13 cellular contexts compared by ENCODE assay signal in genomic region chr7:113100091-113100723, GRCh38. TPM values are rescaled to one million over a fixed set of nuclear protein-coding genes. Genes with fewer than 3 reads are reported as not detected.
DNase-seq lines count a peak whose midpoint lies in the region; ATAC-seq, FAIRE-seq and TF ChIP-seq lines count a peak whose summit lies in the region.
"Had no signal": no experiment of that assay in that cellular context is flagged by ENCODE, and none has a peak within 500 bp of the region (broad histone marks: within the 10 kb centered on the region; RNA-seq: fewer than 3 reads in every experiment).

No MANE protein-coding gene starts in this region.

- intact Hi-C loops in A673 (cut with micrococcal nuclease; ENCODE audit: unreplicated experiment) = no loop called here
- intact Hi-C loops in kidney (cut with DNase I) = no loop called here

- peaks cover 9% of the 10 kb centered on the region for H3K27me3 ChIP-seq in A673 (replicated peaks; ENCODE audit: insufficient read depth, low read depth, low read length, poor library complexity)
- H3K27me3 ChIP-seq: BLaER1 treated with 17β-estradiol and CSF1 and Interleukin-3, amounts not matched to agents 10 nM and 100 nM had no signal

- POLR2A ChIA-PET in A673 (lab: Charles Lee; ENCODE audit: low non-redundant PET) = no interaction called here

- H3K9me3 ChIP-seq in A673 (ENCODE audit: low read depth, low read length, poor library complexity, severe bottlenecking) (no peaks in the 10 kb centered on the region), kidney (ENCODE audit: control insufficient read depth in 1 of 2, low read length in 2 of 2) (no peaks in the 10 kb centered on the region)

- H3K9ac ChIP-seq in kidney (ENCODE audit: low read length in 2 of 2) = peak overlapping the region in 1 of 2 donors; percentile 28
- H3K9ac ChIP-seq: BLaER1 treated with 17β-estradiol and CSF1 and Interleukin-3, amounts not matched to agents 10 nM and 100 nM had no signal

- no peak for ATAC-seq in GM18502 (IDR thresholded peaks at IDR 0.05; ENCODE audit: poor library complexity, unreplicated experiment)

- TF ChIP-seq CTCF in A673 (conservative IDR thresholded peaks at IDR 0.05; ENCODE audit: low read depth, low read length) = no peak
- TF ChIP-seq CTCF in kidney (IDR thresholded peaks at IDR 0.05; ENCODE audit: borderline replicate concordance, extremely low read depth, insufficient read depth) = no peak

- CTCF ChIA-PET in A673 (lab: Charles Lee) = no interaction called here

- peak; percentile 47 for FAIRE-seq in kidney (lab: Jason Lieb, UNC)
- FAIRE-seq: small intestine had no signal

- no peak overlapping the region for H3K27ac ChIP-seq in A673 (ENCODE audit: low read depth, low read length, poor library complexity, severe bottlenecking)
- H3K27ac ChIP-seq in kidney (ENCODE audit: low read depth in 2 of 2, low read length in 2 of 2) = no peak overlapping the region
- H3K27ac ChIP-seq: BLaER1 treated with 17β-estradiol and CSF1 and Interleukin-3, amounts not matched to agents 10 nM and 100 nM had no signal

- DNase-seq in A673 (ENCODE audit: low spot score) (peak; percentile 17), LHCN-M2 (ENCODE audit: low read depth) (peak; percentile 92), amniotic epithelial cell (ENCODE audit: low read depth) (peak; percentile 94), kidney (peak; percentile 78), cerebellar nuclear complex (lab: John Stamatoyannopoulos, UW) (no peak), NCI-H1436 treated with DMSO at 0.1 percent for 48 hours (lab: John Stamatoyannopoulos, UW) (no peak), T-helper 2 cell (no peak)
- DNase-seq: H7; NCI-H187; small intestine; stimulated activated naive CD4-positive, alpha-beta T cell had no signal

- H3K36me3 ChIP-seq in A673 (ENCODE audit: insufficient read depth, low read length, poor library complexity, severe bottlenecking) = no peaks in the 10 kb centered on the region
- no peaks in the 10 kb centered on the region for H3K36me3 ChIP-seq in kidney (ENCODE audit: control insufficient read depth in 1 of 2, insufficient read depth in 2 of 2, low read length in 2 of 2)
- H3K36me3 ChIP-seq: BLaER1 treated with 17β-estradiol and CSF1 and Interleukin-3, amounts not matched to agents 10 nM and 100 nM had no signal

- no TSS peak for BruUV-seq in A673 (replicated peaks; lab: Mats Ljungman, UMichigan)

- H3K4me3 ChIP-seq in A673 (ENCODE audit: low read depth, low read length, poor library complexity, severe bottlenecking) (no peak overlapping the region), kidney (ENCODE audit: low read length in 2 of 2) (peak overlapping the region; percentile 39 to 57)
- H3K4me3 ChIP-seq: BLaER1 treated with 17β-estradiol and CSF1 and Interleukin-3, amounts not matched to agents 10 nM and 100 nM had no signal

- H3K4me1 ChIP-seq in A673 (ENCODE audit: insufficient read depth, low read length, poor library complexity, severe bottlenecking) (no peaks in the 10 kb centered on the region), kidney (ENCODE audit: control insufficient read depth in 1 of 2, insufficient read depth in 1 of 2, low read depth in 1 of 2, low read length in 2 of 2) (peaks cover 2 to 4% of the 10 kb centered on the region in 2 donors)
- H3K4me1 ChIP-seq: BLaER1 treated with 17β-estradiol and CSF1 and Interleukin-3, amounts not matched to agents 10 nM and 100 nM had no signal

RNA-seq across cellular contexts. Expression of gene GPR85, which starts 13.6 kb away (rescaled TPM):
- total RNA-seq in A673 (2021) (0.32 TPM in 1 of 2 replicates, not detected in the other), LHCN-M2 (2014; rRNA removed) (8.5 and 9.1 TPM in 2 replicates), kidney (0.31 TPM)
- 4.7 TPM for polyA plus RNA-seq in LHCN-M2 (2012)
- 0.65 TPM for polyA plus RNA-seq in kidney (ENCODE audit: insufficient read depth, low read depth, low replicate concordance)

RNA-seq across cellular contexts. Expression of gene SMIM30, which starts 18.1 kb away (rescaled TPM):
- 39.8 and 40.8 TPM in 2 replicates for total RNA-seq in A673 (2021)
- total RNA-seq in LHCN-M2 (2014; rRNA removed) = 173 and 179 TPM in 2 replicates
- polyA plus RNA-seq in LHCN-M2 (2012) = 72.5 TPM
- total RNA-seq in kidney = 42.9 TPM
- 102 TPM for polyA plus RNA-seq in kidney (ENCODE audit: insufficient read depth, low read depth, low replicate concordance)

Comparison
In these comparisons a context has a peak if more than half of its experiments do, and no peak if none do; other contexts are left out.
1. DNase-seq: peak in A673 (single experiment), LHCN-M2 (single experiment), amniotic epithelial cell (single experiment) and kidney (single experiment); none in cerebellar nuclear complex (0 of 2), NCI-H1436 treated with DMSO at 0.1 percent for 48 hours (single experiment) and T-helper 2 cell (0 of 5).